Comparison of ENCODE assay signal across 8 cellular contexts in the genomic region with DNA sequence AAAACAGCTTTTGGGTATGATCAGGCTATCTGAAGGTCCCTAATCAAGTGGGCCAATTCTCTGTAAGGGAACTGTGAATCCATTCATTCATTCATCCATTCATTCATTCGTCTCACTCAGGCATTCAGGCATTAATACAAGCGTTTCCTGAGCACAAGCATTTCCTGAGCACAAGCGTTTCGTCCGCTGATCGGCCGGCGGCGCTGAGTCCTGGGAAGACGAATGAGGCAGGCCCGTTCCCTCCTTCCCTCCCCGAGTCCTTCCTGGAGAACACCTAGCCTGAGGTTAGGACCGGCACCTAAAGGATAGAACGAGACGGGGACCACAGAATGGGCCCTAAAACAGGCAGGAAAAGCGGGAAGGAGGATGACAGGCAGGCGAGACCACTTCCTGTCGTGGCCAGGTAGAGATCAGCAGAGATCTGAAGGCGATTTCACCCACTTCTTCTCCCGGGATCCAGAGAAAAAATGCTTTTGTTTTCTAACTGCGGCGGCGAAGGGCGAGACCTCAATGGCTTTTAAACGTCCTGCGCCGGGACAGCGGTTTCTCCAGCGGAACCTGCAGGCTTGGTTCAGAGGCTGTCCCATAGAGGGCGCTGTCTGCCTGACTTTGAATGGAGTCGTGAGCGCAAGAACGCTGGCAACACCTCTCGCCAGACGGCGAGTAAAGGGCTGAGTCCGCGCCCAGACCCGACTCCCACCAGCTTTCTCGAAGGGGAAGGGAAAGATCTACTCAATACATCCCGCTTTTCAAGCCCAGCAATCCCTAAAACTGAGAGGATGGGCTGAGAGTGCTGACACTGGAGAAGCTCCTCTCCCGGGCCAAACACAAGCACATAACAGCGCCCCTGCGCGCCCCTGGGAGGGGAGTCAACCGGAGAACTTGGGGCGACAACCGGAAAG. TPM values are rescaled to one million over a fixed set of nuclear protein-coding genes. Genes with fewer than 3 reads are reported as not detected.
DNase-seq lines count a peak whose midpoint lies in the region; TF ChIP-seq lines count a peak whose summit lies in the region.

No MANE protein-coding gene starts in this region.

- TF ChIP-seq CTCF in RWPE1 (conservative IDR thresholded peaks at IDR 0.05; ENCODE audit: low read depth) (peak; percentile 83), osteoblast (IDR thresholded peaks at IDR 0.05; ENCODE audit: extremely low read depth, low read depth, low read length) (peak; percentile 92)

- peak overlapping the region; percentile 81 for H2AFZ ChIP-seq in osteoblast (ENCODE audit: low read length)

- H3K27me3 ChIP-seq in osteoblast (ENCODE audit: insufficient read depth, low read length): peaks cover 73% of the 10 kb centered on the region

- CTCF ChIA-PET in RWPE1 (lab: Yijun Ruan, JAX): interaction anchor here (0.5 to 2.4 kb wide), 25 partner anchors 13 to 832 kb away, joined by 3 to 14 read pairs (median 3); no protein-coding TSS in a partner anchor

- no peaks in the 10 kb centered on the region for H3K79me2 ChIP-seq in osteoblast (ENCODE audit: insufficient read depth, low read length)

- H3K4me2 ChIP-seq in osteoblast (ENCODE audit: insufficient read depth, low read length): peak overlapping the region; percentile 71

- peaks cover 6% of the 10 kb centered on the region for H3K4me1 ChIP-seq in osteoblast (ENCODE audit: insufficient read depth, low read length)

- POLR2A ChIA-PET in RWPE1 (lab: Yijun Ruan, JAX; ENCODE audit: low non-redundant PET): no interaction called here

- no peaks in the 10 kb centered on the region for H3K9me3 ChIP-seq in osteoblast (ENCODE audit: low read depth, low read length)

- H3K4me3 ChIP-seq in osteoblast (ENCODE audit: insufficient read depth, low read length): peak overlapping the region; percentile 43

- H4K20me1 ChIP-seq in osteoblast (ENCODE audit: insufficient read depth, low read length): peaks cover 7% of the 10 kb centered on the region

- H3K27ac ChIP-seq in RWPE1: no peak overlapping the region
- no peak overlapping the region for H3K27ac ChIP-seq in osteoblast (ENCODE audit: low read depth, low read length)

- DNase-seq in NCI-H2029 (lab: John Stamatoyannopoulos, UW) (peak; percentile 50), NCI-H2029 treated with DMSO at 0.1 percent for 48 hours (lab: John Stamatoyannopoulos, UW) (no peak), HUDEP-2 (lab: John Stamatoyannopoulos, UW; ENCODE audit: unreplicated experiment in 76 of 76) (peak in 72 of 76 experiments; percentile 17 to 86 (median 65)), RWPE1 (ENCODE audit: low spot score) (peak; percentile 90), glomerular endothelial cell (ENCODE audit: extremely low read depth, low read depth, low spot score) (peak; percentile 55), osteoblast (ENCODE audit: insufficient read length, low spot score, missing footprints) (peak; percentile 99), superior temporal gyrus (ENCODE audit: extremely low spot score) (peak; percentile 89)
- peak; percentile 36 to 81 (median 79) for DNase-seq in activated naive CD4-positive, alpha-beta T cell (lab: John Stamatoyannopoulos, UW)

- no peaks in the 10 kb centered on the region for H3K36me3 ChIP-seq in osteoblast (ENCODE audit: insufficient read depth, low read length)

RNA-seq across cellular contexts. Expression of gene HMX3, which starts 2.9 kb away (rescaled TPM):
- not detected in 2 replicates for total RNA-seq in glomerular endothelial cell
- not detected in 2 replicates for total RNA-seq in osteoblast

RNA-seq across cellular contexts. Expression of gene HMX2, which starts 15.1 kb away (rescaled TPM):
- total RNA-seq in glomerular endothelial cell: not detected in 2 replicates
- not detected in 2 replicates for total RNA-seq in osteoblast

RNA-seq across cellular contexts. Expression of gene BUB3, which starts 21.4 kb away (rescaled TPM):
- total RNA-seq in glomerular endothelial cell: 100 and 132 TPM in 2 replicates
- total RNA-seq in osteoblast: 107 and 109 TPM in 2 replicates
